In the genomic region with DNA sequence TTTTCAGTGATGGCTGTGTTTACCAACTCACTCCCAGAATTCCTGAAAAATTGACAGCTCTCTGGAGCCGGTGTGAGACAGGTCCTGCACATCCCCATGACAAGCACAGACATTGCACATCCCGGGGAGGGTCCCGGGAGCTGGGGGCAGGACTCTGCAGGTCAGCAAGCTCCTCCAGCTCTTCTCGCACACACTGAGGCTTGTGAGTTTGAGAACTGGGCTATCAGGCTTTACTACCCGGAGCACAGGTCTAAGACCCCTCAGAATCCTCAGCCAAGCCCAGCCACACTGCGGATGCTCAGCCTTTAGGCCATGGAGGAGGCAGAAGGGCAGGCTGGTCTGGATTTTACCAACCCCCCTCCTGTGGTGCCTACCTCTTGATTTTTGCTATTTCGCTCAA, we compare ENCODE assay signal across 25 cellular contexts. TPM values are rescaled to one million over a fixed set of nuclear protein-coding genes. Genes with fewer than 3 reads are reported as not detected.
DNase-seq lines count a peak whose midpoint lies in the region; ATAC-seq and TF ChIP-seq lines count a peak whose summit lies in the region.
"Had no signal": no experiment of that assay in that cellular context is flagged by ENCODE, and none has a peak within 500 bp of the region (broad histone marks: within the 10 kb centered on the region; RNA-seq: fewer than 3 reads in every experiment).

No MANE protein-coding gene starts in this region.

- H3K36me3 ChIP-seq in lung (ENCODE audit: control insufficient read depth in 2 of 2, insufficient read depth in 2 of 2, low read length in 2 of 2), result peaks cover 0 to 2% of the 10 kb centered on the region in 2 donors
- H3K36me3 ChIP-seq in upper lobe of right lung, result no peaks in the 10 kb centered on the region
- H3K36me3 ChIP-seq in body of pancreas (replicated peaks in 1 of 2; ENCODE audit: insufficient read depth in 1 of 2, low read depth in 2 of 2), result no peaks in the 10 kb centered on the region
- H3K36me3 ChIP-seq: BE2C; BLaER1 treated with 17β-estradiol and CSF1 and Interleukin-3, amounts not matched to agents 10 nM and 100 nM had no signal

- no peak for ATAC-seq in left ventricle myocardium superior
- no peak for ATAC-seq in lung (ENCODE audit: insufficient read depth, low FRiP score)
- no peak for ATAC-seq in upper lobe of right lung
- no peak for ATAC-seq in body of pancreas
- ATAC-seq in sciatic nerve, result no peak
- ATAC-seq: A549, HCT116 had no signal

- no peaks in the 10 kb centered on the region for H3K27me3 ChIP-seq in lung (ENCODE audit: control insufficient read depth, insufficient read depth)
- H3K27me3 ChIP-seq in upper lobe of right lung, result no peaks in the 10 kb centered on the region
- no peaks in the 10 kb centered on the region for H3K27me3 ChIP-seq in body of pancreas
- H3K27me3 ChIP-seq: BE2C; BLaER1 treated with 17β-estradiol and CSF1 and Interleukin-3, amounts not matched to agents 10 nM and 100 nM had no signal

- peaks cover 0 to 5% of the 10 kb centered on the region in 2 donors for H3K9me3 ChIP-seq in lung (ENCODE audit: control insufficient read depth in 2 of 2, insufficient read depth in 1 of 2, low read length in 1 of 2)
- H3K9me3 ChIP-seq in upper lobe of right lung, result no peaks in the 10 kb centered on the region
- no peaks in the 10 kb centered on the region for H3K9me3 ChIP-seq in body of pancreas
- H3K9me3 ChIP-seq: A549, BE2C had no signal

- TF ChIP-seq POLR2A in body of pancreas (IDR thresholded peaks at IDR 0.05), result no peak

- DNase-seq in cardiac septum (ENCODE audit: low spot score) (peak; percentile 36), left ventricle myocardium superior (no peak), lung (ENCODE audit: low spot score) (peak; percentile 17), upper lobe of right lung (peak; percentile 34), body of pancreas (no peak), sciatic nerve (ENCODE audit: low spot score) (no peak)
- DNase-seq: 8988T; ACHN; AML-193; BE2C; Calu3; CD4-positive, alpha-beta T cell; COR-L47; DMS53; DMS79 treated with DMSO at 0.1 percent for 48 hours; GF-D8; GM23248; H9 had no signal

- 93 to 94% methylated on average over 7 of the region's 7 CpGs for WGBS in lung, 2 donors
- 89 to 92% methylated on average over 7 of the region's 7 CpGs for WGBS in body of pancreas, 2 donors

- H3K4me3 ChIP-seq in lung (no peak overlapping the region), upper lobe of right lung (no peak overlapping the region), body of pancreas (no peak overlapping the region)
- H3K4me3 ChIP-seq: A549; BLaER1 treated with 17β-estradiol and CSF1 and Interleukin-3, amounts not matched to agents 10 nM and 100 nM; GM23248 had no signal

- H3K27ac ChIP-seq in lung (ENCODE audit: low read depth in 1 of 2, low read length in 1 of 2) (no peak overlapping the region), upper lobe of right lung (no peak overlapping the region), body of pancreas (no peak overlapping the region)
- H3K27ac ChIP-seq: A549; BLaER1 treated with 17β-estradiol and CSF1 and Interleukin-3, amounts not matched to agents 10 nM and 100 nM; GM23248 had no signal

- TF ChIP-seq CTCF in lung (IDR thresholded peaks at IDR 0.05; ENCODE audit: control extremely low read depth, extremely low read depth) (no peak), upper lobe of right lung (IDR thresholded peaks at IDR 0.05) (no peak), body of pancreas (IDR thresholded peaks at IDR 0.05) (no peak)

- H3K4me1 ChIP-seq in lung (ENCODE audit: control insufficient read depth in 2 of 2, insufficient read depth in 2 of 2, low read length in 2 of 2) (peaks cover 0 to 3% of the 10 kb centered on the region in 2 donors), upper lobe of right lung (no peaks in the 10 kb centered on the region), body of pancreas (no peaks in the 10 kb centered on the region)
- H3K4me1 ChIP-seq: BE2C had no signal

- intact Hi-C loops in cardiac septum (cut with DNase I), result no loop called here
- intact Hi-C loops in left ventricle myocardium superior (cut with micrococcal nuclease), result no loop called here
- intact Hi-C loops in upper lobe of right lung (cut with DNase I), result no loop called here
- intact Hi-C loops in body of pancreas (cut with DNase I), result no loop called here
- intact Hi-C loops in sciatic nerve (cut with DNase I), result no loop called here

RNA-seq across cellular contexts. Expression of a gene that starts 5.6 kb away (rescaled TPM):
- total RNA-seq in cardiac septum (not detected), left ventricle myocardium superior (not detected), lung (not detected), upper lobe of right lung (not detected), body of pancreas (not detected), sciatic nerve (not detected)
- polyA plus RNA-seq in lung, result under 1 TPM in 1 of 2 donors, not detected in 1; 0.08 TPM
- total RNA-seq: Calu3; CD4-positive, alpha-beta T cell; Daoy; G401; GM23248; H4; H9 had no signal
- polyA plus RNA-seq: A549, CD14-positive monocyte, GM23248 had no signal

RNA-seq across cellular contexts. Expression of a gene that starts 7.8 kb away (rescaled TPM):
- total RNA-seq in cardiac septum, result not detected
- not detected for total RNA-seq in left ventricle myocardium superior
- under 1 TPM in 1 of 2 donors, not detected in 1; 0.09 TPM for total RNA-seq in lung
- polyA plus RNA-seq in lung, result under 1 TPM; 0.11 to 0.49 TPM
- total RNA-seq in upper lobe of right lung, result not detected
- total RNA-seq in body of pancreas, result not detected
- not detected for total RNA-seq in sciatic nerve
- total RNA-seq: Calu3; CD4-positive, alpha-beta T cell; Daoy; G401; GM23248; H4; H9 had no signal
- polyA plus RNA-seq: A549, CD14-positive monocyte, GM23248 had no signal

Comparison
In these comparisons a context has a peak if more than half of its experiments do, and no peak if none do; other contexts are left out.
1. DNase-seq: peak in cardiac septum (single experiment), lung (single experiment) and upper lobe of right lung (single experiment); none in left ventricle myocardium superior (single experiment), body of pancreas (0 of 4) and sciatic nerve (single experiment).